ENCODE assay signal across 14 cellular contexts in genomic region chr19:41456342-41456918, GRCh38. TPM values are rescaled to one million over a fixed set of nuclear protein-coding genes. Genes with fewer than 3 reads are reported as not detected.
DNase-seq lines count a peak whose midpoint lies in the region; ATAC-seq and TF ChIP-seq lines count a peak whose summit lies in the region.
"Had no signal": no experiment of that assay in that cellular context is flagged by ENCODE, and none has a peak within 500 bp of the region (broad histone marks: within the 10 kb centered on the region; RNA-seq: fewer than 3 reads in every experiment).

No MANE protein-coding gene starts in this region.

- no peaks in the 10 kb centered on the region for H3K36me3 ChIP-seq in SK-N-SH (replicated peaks in 1 of 2; ENCODE audit: control insufficient read depth in 1 of 2, insufficient read depth in 2 of 2, low read length in 1 of 2)

- H3K27ac ChIP-seq in SK-N-SH (ENCODE audit: low read depth in 2 of 2, low read length in 1 of 2): no peak overlapping the region
- H3K27ac ChIP-seq: 22Rv1 had no signal

- peaks cover 25 to 30% of the 10 kb centered on the region in 2 donors for H3K27me3 Mint-ChIP-seq in natural killer cell treated with Interleukin-12 subunit alpha and Interleukin-12 subunit beta and Interleukin-15 and Interleukin-18, amount 100 ng/mL, for 72 hours
- H3K27me3 Mint-ChIP-seq in type B pancreatic cell: peaks cover 31% of the 10 kb centered on the region

- peaks cover 0 to 5% of the 10 kb centered on the region in 2 donors for H3K4me1 Mint-ChIP-seq in natural killer cell treated with Interleukin-12 subunit alpha and Interleukin-12 subunit beta and Interleukin-15 and Interleukin-18, amount 100 ng/mL, for 72 hours (ENCODE audit: low read depth in 2 of 2)
- H3K4me1 Mint-ChIP-seq in type B pancreatic cell (ENCODE audit: unreplicated experiment): no peaks in the 10 kb centered on the region

- peak overlapping the region; percentile 49 for H3K4me2 ChIP-seq in SK-N-SH

- H4K20me1 ChIP-seq in SK-N-SH (ENCODE audit: insufficient read depth): no peaks in the 10 kb centered on the region

- no peaks in the 10 kb centered on the region for H3K4me1 ChIP-seq in SK-N-SH (ENCODE audit: control insufficient read depth in 1 of 2, insufficient read depth in 2 of 2, low read depth in 1 of 2, low read length in 1 of 2)

- 9% methylated on average over 7 of the region's 7 CpGs for WGBS in SK-N-SH (ENCODE audit: low lambda C conversion rate)

- no peak overlapping the region for H3K9ac ChIP-seq in SK-N-SH

- H2AFZ ChIP-seq in SK-N-SH (ENCODE audit: low read depth): 0 out of 2 replicates have a peak overlapping the region, but pooled peaks have one; percentile 1

- H3K27ac Mint-ChIP-seq in natural killer cell treated with Interleukin-12 subunit alpha and Interleukin-12 subunit beta and Interleukin-15 and Interleukin-18, amount 100 ng/mL, for 72 hours: no peak overlapping the region
- no peak overlapping the region for H3K27ac Mint-ChIP-seq in type B pancreatic cell
- H3K27ac Mint-ChIP-seq: stimulated activated naive CD8-positive, alpha-beta T cell treated with anti-CD3 and anti-CD28 coated beads, Interleukin-15, Interleukin-2, amounts not matched to agents 100 ng/mL and 50 ng/mL, for 24 hours had no signal

- no peak for ATAC-seq in natural killer cell treated with Interleukin-12 subunit alpha and Interleukin-12 subunit beta and Interleukin-15 and Interleukin-18, amount 100 ng/mL, for 72 hours

- TF ChIP-seq EP300 in SK-N-SH (IDR thresholded peaks at IDR 0.05; ENCODE audit: borderline replicate concordance in 1 of 2, low read depth in 1 of 2, low read length in 1 of 2): no peak

- no peaks in the 10 kb centered on the region for H3F3A ChIP-seq in SK-N-SH (replicated peaks; ENCODE audit: insufficient read depth)

- no peak overlapping the region for H3K4me3 ChIP-seq in SK-N-SH (ENCODE audit: low read depth in 2 of 2, low read length in 1 of 2)
- no peak overlapping the region for H3K4me3 ChIP-seq in fibroblast of the aortic adventitia (ENCODE audit: low read depth, low read length)

- H3K27me3 ChIP-seq in SK-N-SH (ENCODE audit: insufficient read depth): peaks cover 61% of the 10 kb centered on the region

- no peak for TF ChIP-seq RAD21 in SK-N-SH (IDR thresholded peaks at IDR 0.05; ENCODE audit: low read length)

- DNase-seq in NCI-H2196 (lab: John Stamatoyannopoulos, UW; ENCODE audit: unreplicated experiment) (peak; percentile 12), NCI-H2196 treated with DMSO at 0.1 percent for 48 hours (lab: John Stamatoyannopoulos, UW; ENCODE audit: unreplicated experiment) (no peak), SK-N-SH (no peak), fibroblast of the aortic adventitia (ENCODE audit: low read depth) (peak; percentile 48), pulmonary artery endothelial cell (ENCODE audit: low read depth, low spot score) (peak; percentile 52), type B pancreatic cell (ENCODE audit: extremely low spot score, unreplicated experiment) (no peak)
- DNase-seq in activated effector memory CD4-positive, alpha-beta T cell treated with anti-CD3 and anti-CD28 coated beads, Interleukin-2, amount 50 U/mL, for 16 hours: no peak
- no peak for DNase-seq in natural killer cell treated with Interleukin-12 subunit alpha and Interleukin-12 subunit beta and Interleukin-15 and Interleukin-18, amount 100 ng/mL, for 72 hours (ENCODE audit: low spot score)
- DNase-seq: NCI-H1048; NCI-H82; stimulated activated CD4-positive, alpha-beta T cell treated with anti-CD3 and anti-CD28 coated beads, Interleukin-2, amount 100 ng/mL, for 24 hours had no signal

- no peaks in the 10 kb centered on the region for H3K9me3 Mint-ChIP-seq in natural killer cell treated with Interleukin-12 subunit alpha and Interleukin-12 subunit beta and Interleukin-15 and Interleukin-18, amount 100 ng/mL, for 72 hours
- no peaks in the 10 kb centered on the region for H3K9me3 Mint-ChIP-seq in type B pancreatic cell
- H3K9me3 Mint-ChIP-seq: stimulated activated naive CD8-positive, alpha-beta T cell treated with anti-CD3 and anti-CD28 coated beads, Interleukin-15, Interleukin-2, amounts not matched to agents 100 ng/mL and 50 ng/mL, for 24 hours had no signal

- no peaks in the 10 kb centered on the region for H3K36me3 Mint-ChIP-seq in natural killer cell treated with Interleukin-12 subunit alpha and Interleukin-12 subunit beta and Interleukin-15 and Interleukin-18, amount 100 ng/mL, for 72 hours
- H3K36me3 Mint-ChIP-seq in type B pancreatic cell: no peaks in the 10 kb centered on the region

- no peak overlapping the region for H3K4me3 Mint-ChIP-seq in natural killer cell treated with Interleukin-12 subunit alpha and Interleukin-12 subunit beta and Interleukin-15 and Interleukin-18, amount 100 ng/mL, for 72 hours
- H3K4me3 Mint-ChIP-seq in type B pancreatic cell: no peak overlapping the region
- H3K4me3 Mint-ChIP-seq: stimulated activated naive CD8-positive, alpha-beta T cell treated with anti-CD3 and anti-CD28 coated beads, Interleukin-15, Interleukin-2, amounts not matched to agents 100 ng/mL and 50 ng/mL, for 24 hours had no signal

- CTCF ChIA-PET in SK-N-SH (lab: Yijun Ruan, JAX): interaction anchor here (1.1 to 2.0 kb wide), 5 partner anchors 8 to 185 kb away, joined by 3 to 8 read pairs (median 5); no protein-coding TSS in a partner anchor

- H3K79me2 ChIP-seq in SK-N-SH (ENCODE audit: insufficient read depth): no peaks in the 10 kb centered on the region

- no peaks in the 10 kb centered on the region for H3K9me2 ChIP-seq in SK-N-SH

- no peaks in the 10 kb centered on the region for H3K9me3 ChIP-seq in SK-N-SH

- POLR2A ChIA-PET in SK-N-SH (lab: Yijun Ruan, JAX): no interaction called here

- TF ChIP-seq CTCF in SK-N-SH (IDR thresholded peaks at IDR 0.05) (no peak), fibroblast of the aortic adventitia (IDR thresholded peaks at IDR 0.05; ENCODE audit: insufficient read depth, low read length) (no peak), type B pancreatic cell (conservative IDR thresholded peaks at IDR 0.05) (no peak)

TF ChIP-seq in SK-N-SH, 30 proteins besides CTCF, POLR2A, EP300 and RAD21:
- TF ChIP-seq TEAD4 (IDR thresholded peaks at IDR 0.05; ENCODE audit: borderline replicate concordance, insufficient read depth) (no peak), GABPA (IDR thresholded peaks at IDR 0.05; ENCODE audit: low read depth) (no peak), USF1 (IDR thresholded peaks at IDR 0.05; ENCODE audit: borderline replicate concordance, low read depth) (no peak), TCF12 (IDR thresholded peaks at IDR 0.05) (no peak)

RNA-seq across cellular contexts. Expression of gene ERICH4, which starts 13.5 kb away (rescaled TPM):
- not detected in 2 replicates for polyA plus RNA-seq in SK-N-SH (2012; rRNA removed)
- polyA plus RNA-seq in SK-N-SH (2012; cell fraction: cytosol; rRNA removed): 0.03 TPM in 1 of 2 replicates, not detected in the other
- polyA plus RNA-seq in SK-N-SH (2012; cell fraction: nucleus; rRNA removed): not detected in 2 replicates
- not detected in 2 replicates for total RNA-seq in fibroblast of the aortic adventitia (ENCODE audit: low replicate concordance)
- total RNA-seq in pulmonary artery endothelial cell: not detected in 2 replicates
- total RNA-seq in natural killer cell treated with Interleukin-12 subunit alpha and Interleukin-12 subunit beta and Interleukin-15 and Interleukin-18, amount 100 ng/mL, for 72 hours: not detected
- 0.56 and 0.81 TPM in 2 replicates for total RNA-seq in type B pancreatic cell (ENCODE audit: low replicate concordance)
- polyA plus RNA-seq: esophagus had no signal

RNA-seq across cellular contexts. Expression of gene DMAC2, which starts 16.7 kb away (rescaled TPM):
- polyA plus RNA-seq in SK-N-SH (2012; rRNA removed): 70.2 and 71.4 TPM in 2 replicates
- 49.7 and 58.5 TPM in 2 replicates for polyA plus RNA-seq in SK-N-SH (2012; cell fraction: cytosol; rRNA removed)
- polyA plus RNA-seq in SK-N-SH (2012; cell fraction: nucleus; rRNA removed): 39.9 and 42.8 TPM in 2 replicates
- total RNA-seq in fibroblast of the aortic adventitia (ENCODE audit: low replicate concordance): 29.3 and 31.2 TPM in 2 replicates
- 54.1 and 56.2 TPM in 2 replicates for total RNA-seq in pulmonary artery endothelial cell
- 10 to 100 TPM; 58.3 to 58.7 TPM for total RNA-seq in natural killer cell treated with Interleukin-12 subunit alpha and Interleukin-12 subunit beta and Interleukin-15 and Interleukin-18, amount 100 ng/mL, for 72 hours
- total RNA-seq in type B pancreatic cell (ENCODE audit: low replicate concordance): 43.8 and 57.4 TPM in 2 replicates

RNA-seq across cellular contexts. Expression of gene B3GNT8, which starts 29.3 kb away (rescaled TPM):
- not detected in 2 replicates for polyA plus RNA-seq in SK-N-SH (2012; rRNA removed)
- 0.04 TPM in 1 of 2 replicates, not detected in the other for polyA plus RNA-seq in SK-N-SH (2012; cell fraction: cytosol; rRNA removed)
- polyA plus RNA-seq in SK-N-SH (2012; cell fraction: nucleus; rRNA removed): 0.04 TPM in 2 replicates
- total RNA-seq in fibroblast of the aortic adventitia (ENCODE audit: low replicate concordance) (1.5 and 2.1 TPM in 2 replicates), pulmonary artery endothelial cell (2.1 and 2.7 TPM in 2 replicates), type B pancreatic cell (ENCODE audit: low replicate concordance) (9.3 and 13.0 TPM in 2 replicates)
- total RNA-seq in natural killer cell treated with Interleukin-12 subunit alpha and Interleukin-12 subunit beta and Interleukin-15 and Interleukin-18, amount 100 ng/mL, for 72 hours: 1 to 10 TPM in 1 of 2 donors, under 1 TPM in 1; 0.78 to 3.0 TPM

RNA-seq across cellular contexts. Expression of gene BCKDHA, which starts 58.8 kb away (rescaled TPM):
- 16.3 and 30.9 TPM in 2 replicates for polyA plus RNA-seq in SK-N-SH (2012; rRNA removed)
- polyA plus RNA-seq in SK-N-SH (2012; cell fraction: cytosol; rRNA removed): 10.7 and 13.2 TPM in 2 replicates
- polyA plus RNA-seq in SK-N-SH (2012; cell fraction: nucleus; rRNA removed): 24.9 and 25.6 TPM in 2 replicates
- total RNA-seq in fibroblast of the aortic adventitia (ENCODE audit: low replicate concordance) (3.5 and 15.3 TPM in 2 replicates), pulmonary artery endothelial cell (33.8 and 74.5 TPM in 2 replicates), type B pancreatic cell (ENCODE audit: low replicate concordance) (7.5 and 11.7 TPM in 2 replicates)
- total RNA-seq in natural killer cell treated with Interleukin-12 subunit alpha and Interleukin-12 subunit beta and Interleukin-15 and Interleukin-18, amount 100 ng/mL, for 72 hours: 10 to 100 TPM; 10.9 to 13.7 TPM

RNA-seq across cellular contexts. Expression of gene EXOSC5, which starts 59.3 kb away (rescaled TPM):
- 71.3 and 74.1 TPM in 2 replicates for polyA plus RNA-seq in SK-N-SH (2012; rRNA removed)
- polyA plus RNA-seq in SK-N-SH (2012; cell fraction: cytosol; rRNA removed): 37.8 and 52.6 TPM in 2 replicates
- 42.1 and 45.3 TPM in 2 replicates for polyA plus RNA-seq in SK-N-SH (2012; cell fraction: nucleus; rRNA removed)
- total RNA-seq in fibroblast of the aortic adventitia (ENCODE audit: low replicate concordance): 12.1 and 14.6 TPM in 2 replicates
- total RNA-seq in pulmonary artery endothelial cell: 15.7 and 16.2 TPM in 2 replicates
- total RNA-seq in natural killer cell treated with Interleukin-12 subunit alpha and Interleukin-12 subunit beta and Interleukin-15 and Interleukin-18, amount 100 ng/mL, for 72 hours: 10 to 100 TPM; 31.5 to 56.6 TPM
- 11.4 and 20.2 TPM in 2 replicates for total RNA-seq in type B pancreatic cell (ENCODE audit: low replicate concordance)

Comparison
In these comparisons a context has a peak if more than half of its experiments do, and no peak if none do; other contexts are left out.
1. DNase-seq: peak in NCI-H2196 (single experiment), fibroblast of the aortic adventitia (single experiment) and pulmonary artery endothelial cell (single experiment); none in NCI-H2196 treated with DMSO at 0.1 percent for 48 hours (single experiment), SK-N-SH (single experiment), activated effector memory CD4-positive, alpha-beta T cell treated with anti-CD3 and anti-CD28 coated beads, Interleukin-2, amount 50 U/mL, for 16 hours (single experiment), natural killer cell treated with Interleukin-12 subunit alpha and Interleukin-12 subunit beta and Interleukin-15 and Interleukin-18, amount 100 ng/mL, for 72 hours (single experiment) and type B pancreatic cell (single experiment).